19 cellular contexts compared by ENCODE assay signal in genomic region chr3:136189859-136190617, GRCh38. TPM values are rescaled to one million over a fixed set of nuclear protein-coding genes. Genes with fewer than 3 reads are reported as not detected.
DNase-seq lines count a peak whose midpoint lies in the region; ATAC-seq and TF ChIP-seq lines count a peak whose summit lies in the region.
"Had no signal": no experiment of that assay in that cellular context is flagged by ENCODE, and none has a peak within 500 bp of the region (broad histone marks: within the 10 kb centered on the region; RNA-seq: fewer than 3 reads in every experiment).

No MANE protein-coding gene starts in this region.

- peaks cover 5% of the 10 kb centered on the region for H3F3A ChIP-seq in DOHH2 (ENCODE audit: control insufficient read depth, insufficient read depth)

- no peaks in the 10 kb centered on the region for H3K9me3 Mint-ChIP-seq in activated CD4-positive, alpha-beta T cell treated with anti-CD3 and anti-CD28 coated beads, Interleukin-2, amount 10 ng/mL, durations not matched to agents 7 days and 5 days
- H3K9me3 Mint-ChIP-seq in activated CD8-positive, alpha-beta T cell treated with anti-CD3 and anti-CD28 coated beads, Interleukin-2, amount 10 ng/mL, durations not matched to agents 7 days and 5 days (ENCODE audit: insufficient read depth): no peaks in the 10 kb centered on the region
- no peaks in the 10 kb centered on the region for H3K9me3 Mint-ChIP-seq in natural killer cell

- H3K27ac Mint-ChIP-seq in activated CD4-positive, alpha-beta T cell treated with anti-CD3 and anti-CD28 coated beads, Interleukin-2, amount 10 ng/mL, durations not matched to agents 7 days and 5 days: no peak overlapping the region
- H3K27ac Mint-ChIP-seq in activated CD8-positive, alpha-beta T cell treated with anti-CD3 and anti-CD28 coated beads, Interleukin-2, amount 10 ng/mL, durations not matched to agents 7 days and 5 days: no peak overlapping the region
- peak overlapping the region; percentile 98 for H3K27ac Mint-ChIP-seq in natural killer cell

- DNase-seq in activated CD4-positive, alpha-beta T cell treated with anti-CD3 and anti-CD28 coated beads, Interleukin-2, amount 10 ng/mL, durations not matched to agents 7 days and 5 days: no peak
- no peak for DNase-seq in activated CD4-positive, alpha-beta T cell treated with anti-CD3 and anti-CD28 coated beads, Interleukin-2, amount 50 U/mL, for 1 hour
- no peak for DNase-seq in activated CD8-positive, alpha-beta T cell treated with anti-CD3 and anti-CD28 coated beads, Interleukin-2, amount 10 ng/mL, durations not matched to agents 7 days and 5 days
- DNase-seq in natural killer cell: no peak
- no peak for DNase-seq in NCI-H526 (lab: John Stamatoyannopoulos, UW)
- no peak for DNase-seq in ureter (ENCODE audit: low spot score)
- DNase-seq: activated CD4-positive, CD25-positive, alpha-beta regulatory T cell; foreskin melanocyte; left colon; NCI-H1105 treated with DMSO at 0.1 percent for 48 hours; pancreas; stimulated activated CD4-positive, alpha-beta T cell treated with anti-CD3 and anti-CD28 coated beads, Interleukin-4, amount 100 ng/mL, for 24 hours; stimulated activated CD8-positive, alpha-beta memory T cell treated with anti-CD3 and anti-CD28 coated beads, Interleukin-4, amount 100 ng/mL, for 48 hours; SW 1271; upper lobe of left lung had no signal

- no peaks in the 10 kb centered on the region for H3K9me3 ChIP-seq in DOHH2 (ENCODE audit: control insufficient read depth, insufficient read depth, low read length)
- H3K9me3 ChIP-seq: A549, pancreas, upper lobe of left lung had no signal

- H3K27me3 ChIP-seq in DOHH2 (ENCODE audit: control insufficient read depth, low read length): no peaks in the 10 kb centered on the region
- H3K27me3 ChIP-seq: pancreas, upper lobe of left lung had no signal

- H3K4me3 Mint-ChIP-seq in activated CD4-positive, alpha-beta T cell treated with anti-CD3 and anti-CD28 coated beads, Interleukin-2, amount 10 ng/mL, durations not matched to agents 7 days and 5 days: peak overlapping the region; percentile 99
- H3K4me3 Mint-ChIP-seq in activated CD8-positive, alpha-beta T cell treated with anti-CD3 and anti-CD28 coated beads, Interleukin-2, amount 10 ng/mL, durations not matched to agents 7 days and 5 days: peak overlapping the region; percentile 92
- peak overlapping the region; percentile 74 for H3K4me3 Mint-ChIP-seq in natural killer cell

- no peak overlapping the region for H3K4me3 ChIP-seq in DOHH2 (ENCODE audit: low read length)
- H3K4me3 ChIP-seq: A549, pancreas had no signal

- POLR2A ChIA-PET in activated CD4-positive, alpha-beta T cell treated with anti-CD3 and anti-CD28 coated beads, Interleukin-2, amount 10 ng/mL, durations not matched to agents 7 days and 5 days (lab: Charles Lee): no interaction called here
- POLR2A ChIA-PET in activated CD8-positive, alpha-beta T cell treated with anti-CD3 and anti-CD28 coated beads, Interleukin-2, amount 10 ng/mL, durations not matched to agents 7 days and 5 days (lab: Charles Lee): no interaction called here

- no peaks in the 10 kb centered on the region for H3K27me3 Mint-ChIP-seq in activated CD4-positive, alpha-beta T cell treated with anti-CD3 and anti-CD28 coated beads, Interleukin-2, amount 10 ng/mL, durations not matched to agents 7 days and 5 days
- no peaks in the 10 kb centered on the region for H3K27me3 Mint-ChIP-seq in activated CD8-positive, alpha-beta T cell treated with anti-CD3 and anti-CD28 coated beads, Interleukin-2, amount 10 ng/mL, durations not matched to agents 7 days and 5 days (ENCODE audit: low read depth)
- no peaks in the 10 kb centered on the region for H3K27me3 Mint-ChIP-seq in natural killer cell (ENCODE audit: low read depth in 2 of 2)

- H3K27ac ChIP-seq in DOHH2 (ENCODE audit: low read depth, low read length): no peak overlapping the region
- H3K27ac ChIP-seq: A549, pancreas, RWPE1, upper lobe of left lung had no signal

- peaks cover 100% of the 10 kb centered on the region for H3K79me2 ChIP-seq in DOHH2 (ENCODE audit: control insufficient read depth, low read length)

- H3K36me3 ChIP-seq in DOHH2 (ENCODE audit: control insufficient read depth, low read length): peaks cover 55% of the 10 kb centered on the region
- H3K36me3 ChIP-seq: pancreas, upper lobe of left lung had no signal

- peaks cover 65% of the 10 kb centered on the region for H3K4me1 ChIP-seq in DOHH2 (ENCODE audit: control insufficient read depth, low read length)

- peaks cover 57% of the 10 kb centered on the region for H3K36me3 Mint-ChIP-seq in activated CD4-positive, alpha-beta T cell treated with anti-CD3 and anti-CD28 coated beads, Interleukin-2, amount 10 ng/mL, durations not matched to agents 7 days and 5 days (ENCODE audit: low read depth)
- peaks cover 57% of the 10 kb centered on the region for H3K36me3 Mint-ChIP-seq in activated CD8-positive, alpha-beta T cell treated with anti-CD3 and anti-CD28 coated beads, Interleukin-2, amount 10 ng/mL, durations not matched to agents 7 days and 5 days (ENCODE audit: low read depth)
- peaks cover 8% of the 10 kb centered on the region for H3K36me3 Mint-ChIP-seq in natural killer cell

- intact Hi-C loops in natural killer cell (cut with micrococcal nuclease): loop anchor here (2.0 to 10.0 kb wide), 4 partner anchors 17 to 735 kb away; no protein-coding TSS in a partner anchor

- no peak for ATAC-seq in activated CD8-positive, alpha-beta T cell treated with anti-CD3 and anti-CD28 coated beads, Interleukin-2, amount 10 ng/mL, durations not matched to agents 7 days and 5 days
- ATAC-seq in natural killer cell (no peak), HG03432 (IDR thresholded peaks at IDR 0.05; ENCODE audit: unreplicated experiment) (no peak)
- ATAC-seq: A549, left colon, pancreas had no signal

- no peaks in the 10 kb centered on the region for H3K9me2 ChIP-seq in DOHH2 (replicated peaks; ENCODE audit: control insufficient read depth, low read length)

- peaks cover 65% of the 10 kb centered on the region for H3K4me1 Mint-ChIP-seq in activated CD4-positive, alpha-beta T cell treated with anti-CD3 and anti-CD28 coated beads, Interleukin-2, amount 10 ng/mL, durations not matched to agents 7 days and 5 days
- peaks cover 59% of the 10 kb centered on the region for H3K4me1 Mint-ChIP-seq in activated CD8-positive, alpha-beta T cell treated with anti-CD3 and anti-CD28 coated beads, Interleukin-2, amount 10 ng/mL, durations not matched to agents 7 days and 5 days (ENCODE audit: low read depth)
- peaks cover 93% of the 10 kb centered on the region in 2 donors for H3K4me1 Mint-ChIP-seq in natural killer cell

- H4K20me1 ChIP-seq in DOHH2 (ENCODE audit: control insufficient read depth, insufficient read depth, low read depth, low read length): peaks cover 78% of the 10 kb centered on the region

- CTCF ChIA-PET in activated CD4-positive, alpha-beta T cell treated with anti-CD3 and anti-CD28 coated beads, Interleukin-2, amount 10 ng/mL, durations not matched to agents 7 days and 5 days (lab: Charles Lee): interaction anchor here (0.6 to 1.8 kb wide), 3 partner anchors 11 to 135 kb away, joined by 3 to 5 read pairs (median 3); no protein-coding TSS in a partner anchor
- CTCF ChIA-PET in activated CD8-positive, alpha-beta T cell treated with anti-CD3 and anti-CD28 coated beads, Interleukin-2, amount 10 ng/mL, durations not matched to agents 7 days and 5 days (lab: Charles Lee): interaction anchor here (1.4 kb wide), 1 partner anchor 563 kb away, joined by 5 read pairs; the partner anchor contains the start of gene STAG1

- peak overlapping the region; percentile 65; the same call in 1 of the 2 replicates for H3K4me2 ChIP-seq in DOHH2 (ENCODE audit: low read length)
- H3K4me2 ChIP-seq: A549 had no signal

- TF ChIP-seq CTCF in DOHH2 (IDR thresholded peaks at IDR 0.05; ENCODE audit: low read depth, low read length, poor library complexity, severe bottlenecking): no peak
- TF ChIP-seq CTCF in natural killer cell (IDR thresholded peaks at IDR 0.05): no peak

RNA-seq across cellular contexts. Expression of gene MSL2, which starts 6.1 kb away (rescaled TPM):
- 10 to 100 TPM; 62.1 to 69.2 TPM for total RNA-seq in activated CD4-positive, alpha-beta T cell treated with anti-CD3 and anti-CD28 coated beads, Interleukin-2, amount 10 ng/mL, durations not matched to agents 7 days and 5 days
- total RNA-seq in activated CD8-positive, alpha-beta T cell treated with anti-CD3 and anti-CD28 coated beads, Interleukin-2, amount 10 ng/mL, durations not matched to agents 7 days and 5 days: 10 to 100 TPM; 50.7 to 54.0 TPM
- 100 to 1,000 TPM; 104 to 114 (median 110) TPM for total RNA-seq in natural killer cell
- total RNA-seq in ureter: 42.3 TPM

Comparison
In these comparisons a context has a peak if more than half of its experiments do, and no peak if none do; other contexts are left out.
1. H3K27ac Mint-ChIP-seq: peak in natural killer cell (2 of 2); none in activated CD4-positive, alpha-beta T cell treated with anti-CD3 and anti-CD28 coated beads, Interleukin-2, amount 10 ng/mL, durations not matched to agents 7 days and 5 days (single experiment) and activated CD8-positive, alpha-beta T cell treated with anti-CD3 and anti-CD28 coated beads, Interleukin-2, amount 10 ng/mL, durations not matched to agents 7 days and 5 days (single experiment).
2. Peak in every context shown above with its lines, with median percentiles within 50 percentile points of each other: H3K4me3 Mint-ChIP-seq.